ENCODE assay signal across 10 cellular contexts in the genomic region with DNA sequence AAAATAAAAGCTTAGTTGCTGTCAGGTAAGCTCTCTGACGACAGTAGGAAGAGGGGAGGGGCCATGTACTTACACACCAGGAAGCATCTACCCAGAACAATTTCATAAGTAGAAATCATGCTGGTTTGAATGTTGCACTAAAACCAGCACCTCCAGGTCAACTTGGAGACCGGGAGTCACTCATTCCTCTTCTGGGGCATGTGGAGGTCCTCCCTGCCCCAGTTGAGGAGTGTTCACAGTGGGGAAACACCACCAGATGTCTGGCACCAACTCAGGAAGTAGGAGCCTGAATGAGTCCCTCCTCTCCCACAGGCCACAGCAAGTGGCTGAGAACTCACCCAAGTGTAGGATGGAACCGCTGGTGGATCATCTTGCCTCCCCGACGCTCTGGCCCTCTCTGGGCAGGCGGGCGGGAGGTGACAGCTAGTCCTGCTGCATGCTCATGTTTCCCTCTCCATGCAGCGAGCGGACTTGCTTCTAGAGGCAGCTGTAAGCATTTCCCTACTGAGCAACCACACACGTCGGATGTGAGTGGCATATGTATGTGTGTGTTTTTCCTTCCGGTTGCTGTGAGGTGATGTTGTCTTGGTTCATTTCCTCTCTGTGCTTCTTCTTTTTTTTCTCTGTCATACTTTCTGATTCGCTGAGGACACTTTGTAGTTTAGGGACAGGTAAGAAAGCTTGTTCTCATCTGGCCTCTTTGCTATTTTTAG.
A peak's percentile ranks its signal among the peaks of the same experiment; 100 is the strongest.
DNase-seq lines count a peak whose midpoint lies in the region; ATAC-seq, FAIRE-seq and TF ChIP-seq lines count a peak whose summit lies in the region.
"Had no signal": no experiment of that assay in that cellular context is flagged by ENCODE, and none has a peak within 500 bp of the region (broad histone marks: within the 10 kb centered on the region; RNA-seq: fewer than 3 reads in every experiment).

No MANE protein-coding gene starts in this region.

- no peak for TF ChIP-seq CTCF in lower leg skin (IDR thresholded peaks at IDR 0.05)

- ATAC-seq in HG03280 (IDR thresholded peaks at IDR 0.05; ENCODE audit: unreplicated experiment) = peak; percentile 73

- FAIRE-seq in GM19239 (lab: Jason Lieb, UNC) = peak; percentile 100

- TF ChIP-seq POLR2A in lower leg skin (IDR thresholded peaks at IDR 0.05) = no peak

- H3K4me3 ChIP-seq in esophagus (ENCODE audit: low read depth in 1 of 2, low read length in 2 of 2) (peak overlapping the region in 1 of 2 donors; percentile 39), lower leg skin (ENCODE audit: low read depth, poor library complexity, severe bottlenecking) (no peak overlapping the region)
- H3K4me3 ChIP-seq: psoas muscle had no signal

- H3K27me3 ChIP-seq in esophagus (ENCODE audit: control insufficient read depth in 1 of 2, insufficient read depth in 2 of 2, low read length in 2 of 2) = peaks cover 0 to 2% of the 10 kb centered on the region in 2 donors

- intact Hi-C loops in lower leg skin (cut with DNase I; ENCODE audit: low total_unique reads) = no loop called here

- WGBS in esophagus, 2 donors = 71 to 77% methylated on average over 13 of the region's 13 CpGs
- 78 to 80% methylated on average over 13 of the region's 13 CpGs for WGBS in lower leg skin, 2 donors

- no peak for DNase-seq in GM19239 (ENCODE audit: insufficient read length, low spot score)
- DNase-seq in activated CD4-positive, alpha-beta T cell treated with anti-CD3 and anti-CD28 coated beads for 1 hour = peak; percentile 52
- DNase-seq in stimulated activated CD4-positive, alpha-beta T cell treated with anti-CD3 and anti-CD28 coated beads, Interleukin-4, amount 100 ng/mL, for 1 hour = peak; percentile 47
- DNase-seq in dedifferentiated amniotic fluid mesenchymal stem cell (ENCODE audit: extremely low spot score) = no peak
- DNase-seq in lower leg skin (ENCODE audit: low spot score in 2 of 2) = no peak
- DNase-seq in NCI-H2196 (lab: John Stamatoyannopoulos, UW; ENCODE audit: unreplicated experiment) = no peak
- DNase-seq: psoas muscle had no signal

- no peaks in the 10 kb centered on the region for H3K4me1 ChIP-seq in esophagus (ENCODE audit: control insufficient read depth in 2 of 2, insufficient read depth in 2 of 2, low read length in 1 of 2)
- H3K4me1 ChIP-seq: psoas muscle had no signal

- no peaks in the 10 kb centered on the region for H3K36me3 ChIP-seq in esophagus (ENCODE audit: control insufficient read depth in 2 of 2, insufficient read depth in 2 of 2, low read length in 1 of 2)

- peak overlapping the region; percentile 35 to 38 for H3K27ac ChIP-seq in esophagus (ENCODE audit: low read depth in 2 of 2, low read length in 1 of 2)
- H3K27ac ChIP-seq: psoas muscle, VCaP had no signal

- no peaks in the 10 kb centered on the region for H3K9me3 ChIP-seq in esophagus (ENCODE audit: control insufficient read depth in 2 of 2, insufficient read depth in 1 of 2, low read depth in 1 of 2, low read length in 1 of 2)
- H3K9me3 ChIP-seq: psoas muscle had no signal

Comparison
In these comparisons a context has a peak if more than half of its experiments do, and no peak if none do; other contexts are left out.
1. DNase-seq: peak in activated CD4-positive, alpha-beta T cell treated with anti-CD3 and anti-CD28 coated beads for 1 hour (single experiment) and stimulated activated CD4-positive, alpha-beta T cell treated with anti-CD3 and anti-CD28 coated beads, Interleukin-4, amount 100 ng/mL, for 1 hour (single experiment); none in GM19239 (single experiment), dedifferentiated amniotic fluid mesenchymal stem cell (single experiment), lower leg skin (0 of 2) and NCI-H2196 (single experiment).